ENCODE assay signal across 8 cellular contexts in the genomic region with DNA sequence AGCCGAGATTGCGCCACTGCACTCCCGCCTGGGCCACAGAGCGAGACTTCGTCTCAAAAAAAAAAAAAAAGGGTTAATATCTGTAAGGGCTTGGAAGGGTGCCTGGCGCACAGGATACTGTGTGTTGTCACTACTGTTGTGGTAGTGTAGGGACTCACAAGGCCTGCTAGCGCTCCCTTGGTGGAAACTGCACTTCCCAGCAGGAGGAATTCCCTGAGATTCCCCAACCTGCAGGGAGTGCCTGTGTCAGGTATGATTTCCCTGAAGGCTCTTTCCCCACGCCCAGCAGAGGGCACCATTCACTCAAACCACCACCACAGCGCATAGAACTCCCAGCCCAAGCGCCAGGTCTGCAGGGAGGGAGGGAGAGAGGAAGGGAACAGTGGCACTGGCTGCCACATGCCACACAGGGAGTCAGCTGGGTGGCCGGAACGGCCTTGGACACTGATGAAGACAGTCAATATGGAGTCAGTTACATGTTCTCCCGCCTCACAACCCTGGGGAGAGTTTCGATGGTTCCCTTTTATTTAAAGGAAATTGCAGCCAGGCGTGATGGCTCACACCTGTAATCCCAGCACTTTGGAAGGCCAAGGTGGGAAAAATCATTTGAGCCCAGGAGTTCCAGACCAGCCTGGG.
DNase-seq lines count a peak whose midpoint lies in the region; ATAC-seq lines count a peak whose summit lies in the region.

No MANE protein-coding gene starts in this region.

- DNase-seq in AG08395 (ENCODE audit: low spot score) (peak; percentile 75), NCI-H2227 (lab: John Stamatoyannopoulos, UW; ENCODE audit: unreplicated experiment) (peak; percentile 33), caudate nucleus (lab: John Stamatoyannopoulos, UW) (peak in 59 of 61 donors; percentile 33 to 90 (median 67)), left kidney (ENCODE audit: low read depth, low spot score) (peak; percentile 94)
- peak in 3 of 4 experiments; percentile 10 to 62 (median 60) for DNase-seq in activated CD4-positive, CD25-positive, alpha-beta regulatory T cell (lab: John Stamatoyannopoulos, UW)
- peak; percentile 55 to 63 for DNase-seq in stimulated activated CD4-positive, alpha-beta T cell treated with anti-CD3 and anti-CD28 coated beads, Interleukin-4, amount 100 ng/mL, for 48 hours (ENCODE audit: low read depth in 2 of 2)

- ATAC-seq in GM21723 (IDR thresholded peaks at IDR 0.05; ENCODE audit: unreplicated experiment) (peak; percentile 56), HG02610 (IDR thresholded peaks at IDR 0.05; ENCODE audit: unreplicated experiment) (no peak)

- H3K27ac ChIP-seq in caudate nucleus (ENCODE audit: low read depth, low read length): no peak overlapping the region

Comparison
In these comparisons a context has a peak if more than half of its experiments do, and no peak if none do; other contexts are left out.
1. DNase-seq: peak in every context shown above with its lines; median percentile 94 in left kidney; 75 in AG08395; 67 in caudate nucleus; 60 in activated CD4-positive, CD25-positive, alpha-beta regulatory T cell; 59 in stimulated activated CD4-positive, alpha-beta T cell treated with anti-CD3 and anti-CD28 coated beads, Interleukin-4, amount 100 ng/mL, for 48 hours; 33 in NCI-H2227.